Comparison of ENCODE assay signal across 27 cellular contexts in the genomic region with DNA sequence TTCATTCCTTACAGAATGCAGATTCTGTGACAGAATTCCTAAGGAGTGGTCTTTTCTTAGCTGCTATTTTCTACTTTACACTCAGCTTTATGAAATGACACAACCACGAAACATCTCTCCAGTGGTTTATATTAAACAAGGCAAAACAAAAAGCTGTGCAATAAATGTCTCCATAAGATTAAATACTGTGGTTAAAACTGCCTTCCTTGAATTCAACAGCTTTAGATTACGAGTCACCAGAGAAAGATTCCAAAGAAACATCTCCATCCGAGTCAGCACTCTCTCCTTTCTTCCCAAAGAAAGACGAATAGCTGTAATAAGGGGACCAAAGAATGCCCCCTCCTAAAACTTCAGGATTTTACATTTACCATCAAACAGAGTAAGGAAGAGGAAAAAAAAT. TPM values are rescaled to one million over a fixed set of nuclear protein-coding genes. Genes with fewer than 3 reads are reported as not detected.
DNase-seq lines count a peak whose midpoint lies in the region; ATAC-seq and TF ChIP-seq lines count a peak whose summit lies in the region.
"Had no signal": no experiment of that assay in that cellular context is flagged by ENCODE, and none has a peak within 500 bp of the region (broad histone marks: within the 10 kb centered on the region; RNA-seq: fewer than 3 reads in every experiment).

No MANE protein-coding gene starts in this region.

- no peaks in the 10 kb centered on the region for H3K36me3 Mint-ChIP-seq in chondrocyte (ENCODE audit: low read depth)
- no peaks in the 10 kb centered on the region for H3K36me3 Mint-ChIP-seq in mesothelial cell of epicardium
- H3K36me3 Mint-ChIP-seq: activated naive CD8-positive, alpha-beta T cell; brain had no signal

- peaks cover 14% of the 10 kb centered on the region for H3K4me1 Mint-ChIP-seq in chondrocyte (ENCODE audit: low read depth)
- H3K4me1 Mint-ChIP-seq in mesothelial cell of epicardium, result peaks cover 24% of the 10 kb centered on the region
- H3K4me1 Mint-ChIP-seq: activated CD4-positive, alpha-beta memory T cell treated with anti-CD3 and anti-CD28 coated beads, Interleukin-2, amount 10 ng/mL, durations not matched to agents 7 days and 5 days had no signal

- no peak for TF ChIP-seq CTCF in chondrocyte (IDR thresholded peaks at IDR 0.05)
- TF ChIP-seq CTCF in mesothelial cell of epicardium (IDR thresholded peaks at IDR 0.05; ENCODE audit: unreplicated experiment), result no peak

- DNase-seq in AG08396 (ENCODE audit: low spot score) (peak; percentile 32), NCI-H226 (peak; percentile 53), chondrocyte (ENCODE audit: low spot score) (no peak), mesothelial cell of epicardium (ENCODE audit: low spot score in 2 of 2, unreplicated experiment in 2 of 2) (no peak), ecto neural progenitor cell (ENCODE audit: low spot score) (no peak), NOMO-1 treated with dmso at 0.1 percent for 144 hours (lab: John Stamatoyannopoulos, UW; ENCODE audit: unreplicated experiment) (no peak), COR-L47 (lab: John Stamatoyannopoulos, UW) (no peak)
- DNase-seq: activated CD4-positive, alpha-beta memory T cell treated with anti-CD3 and anti-CD28 coated beads, Interleukin-2, amount 10 ng/mL, durations not matched to agents 7 days and 5 days; Caco-2; DMS79 treated with DMSO at 0.1 percent for 48 hours; effector memory CD4-positive, alpha-beta T cell; erythroblast; HFFc6; kidney; lower lobe of right lung; MG63; NCI-H2081 treated with DMSO at 0.1 percent for 48 hours; NCI-H82; OCI-M1; trophoblast cell had no signal

- H3K9me3 Mint-ChIP-seq in chondrocyte (ENCODE audit: low read depth), result no peaks in the 10 kb centered on the region
- no peaks in the 10 kb centered on the region for H3K9me3 Mint-ChIP-seq in mesothelial cell of epicardium
- H3K9me3 Mint-ChIP-seq: activated CD4-positive, alpha-beta memory T cell treated with anti-CD3 and anti-CD28 coated beads, Interleukin-2, amount 10 ng/mL, durations not matched to agents 7 days and 5 days; HFFc6 had no signal

- peaks cover 2% of the 10 kb centered on the region for H3K27me3 Mint-ChIP-seq in chondrocyte (ENCODE audit: low read depth)
- H3K27me3 Mint-ChIP-seq in mesothelial cell of epicardium (ENCODE audit: low read depth), result peaks cover 44% of the 10 kb centered on the region

- H3K4me3 Mint-ChIP-seq in chondrocyte (ENCODE audit: unreplicated experiment) (no peak overlapping the region), mesothelial cell of epicardium (no peak overlapping the region)
- H3K4me3 Mint-ChIP-seq: activated CD4-positive, alpha-beta memory T cell treated with anti-CD3 and anti-CD28 coated beads, Interleukin-2, amount 10 ng/mL, durations not matched to agents 7 days and 5 days; activated naive CD8-positive, alpha-beta T cell; brain; HFFc6 had no signal

- peak overlapping the region; percentile 10 for H3K27ac Mint-ChIP-seq in chondrocyte (ENCODE audit: unreplicated experiment)
- H3K27ac Mint-ChIP-seq in mesothelial cell of epicardium, result peak overlapping the region; percentile 58
- H3K27ac Mint-ChIP-seq: activated CD4-positive, alpha-beta memory T cell treated with anti-CD3 and anti-CD28 coated beads, Interleukin-2, amount 10 ng/mL, durations not matched to agents 7 days and 5 days; activated naive CD8-positive, alpha-beta T cell; brain; HFFc6 had no signal

- ATAC-seq in GM18517 (IDR thresholded peaks at IDR 0.05; ENCODE audit: unreplicated experiment), result no peak
- ATAC-seq: activated CD4-positive, CD25-positive, alpha-beta regulatory T cell treated with anti-CD3 and anti-CD28 coated beads, Interleukin-2, amount 50 U/mL, for 24 hours; lower lobe of right lung; sciatic nerve had no signal

RNA-seq across cellular contexts. Expression of a gene that starts 4.6 kb away (rescaled TPM):
- total RNA-seq in chondrocyte (0.21 to 0.65 TPM in 2 of 3 replicates, not detected in the other), mesothelial cell of epicardium (not detected in 3 replicates)
- total RNA-seq: A172; activated CD4-positive, alpha-beta memory T cell treated with anti-CD3 and anti-CD28 coated beads, Interleukin-2, amount 10 ng/mL, durations not matched to agents 7 days and 5 days; Caco-2; HFFc6; mucosa of gallbladder; sciatic nerve had no signal

Comparison
In these comparisons a context has a peak if more than half of its experiments do, and no peak if none do; other contexts are left out.
1. DNase-seq: peak in AG08396 (single experiment) and NCI-H226 (single experiment); none in chondrocyte (single experiment), mesothelial cell of epicardium (0 of 2), ecto neural progenitor cell (single experiment), NOMO-1 treated with dmso at 0.1 percent for 144 hours (single experiment) and COR-L47 (single experiment).